Comparison of ENCODE assay signal across 23 cellular contexts in the genomic region with DNA sequence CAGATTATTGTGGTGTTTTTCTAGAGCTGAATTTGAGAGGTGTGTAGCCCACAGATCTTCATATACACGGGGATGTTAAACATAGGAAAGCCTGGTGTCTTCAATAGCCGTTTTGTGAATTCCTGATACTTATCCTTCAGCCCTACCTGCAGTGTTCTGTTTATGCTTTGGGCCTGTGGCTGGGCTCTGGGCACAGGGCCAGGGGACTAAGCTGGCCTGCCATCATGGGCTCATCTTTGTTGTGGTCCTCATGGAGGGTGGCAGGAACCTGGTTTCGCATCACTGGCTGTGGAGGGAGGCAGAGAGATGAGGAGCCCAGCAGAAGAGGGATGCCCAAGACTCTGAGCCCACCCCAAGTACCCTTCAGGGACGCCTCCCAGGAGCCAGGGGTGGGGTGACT.
A peak's percentile ranks its signal among the peaks of the same experiment; 100 is the strongest.
DNase-seq lines count a peak whose midpoint lies in the region; ATAC-seq and TF ChIP-seq lines count a peak whose summit lies in the region.
"Had no signal": no experiment of that assay in that cellular context is flagged by ENCODE, and none has a peak within 500 bp of the region (broad histone marks: within the 10 kb centered on the region; RNA-seq: fewer than 3 reads in every experiment).

No MANE protein-coding gene starts in this region.

- no peak overlapping the region for H3K4me3 Mint-ChIP-seq in T-helper 17 cell
- H3K4me3 Mint-ChIP-seq: CD14-positive monocyte; CD4-positive, CD25-positive, alpha-beta regulatory T cell; CD8-positive, alpha-beta memory T cell had no signal

- CTCF ChIA-PET in HEK293 (lab: Yijun Ruan, JAX): interaction anchor here (0.6 to 0.7 kb wide), 2 partner anchors 19 to 372 kb away, joined by 3 to 5 read pairs; no protein-coding TSS in a partner anchor

- H3K79me2 ChIP-seq in osteoblast (ENCODE audit: insufficient read depth, low read length) (no peaks in the 10 kb centered on the region), mesendoderm (ENCODE audit: control insufficient read depth, insufficient read depth, low read length) (no peaks in the 10 kb centered on the region)

- POLR2A ChIA-PET in HEK293 (lab: Yijun Ruan, JAX): no interaction called here

- no peak overlapping the region for H3K23ac ChIP-seq in mesendoderm (ENCODE audit: low read length)

- no peak for ATAC-seq in T-helper 17 cell
- ATAC-seq: GM12878 had no signal

- H3K9ac ChIP-seq in mesendoderm (ENCODE audit: low read length): no peak overlapping the region
- H3K9ac ChIP-seq: BLaER1 had no signal

- no peak overlapping the region for H3K4ac ChIP-seq in mesendoderm (ENCODE audit: low read depth, low read length)

- no peak overlapping the region for H3K18ac ChIP-seq in mesendoderm (ENCODE audit: low read length)

- no peaks in the 10 kb centered on the region for H4K20me1 ChIP-seq in osteoblast (ENCODE audit: insufficient read depth, low read length)
- H4K20me1 ChIP-seq: BLaER1 had no signal

- no peak overlapping the region for H2BK120ac ChIP-seq in mesendoderm (ENCODE audit: low read depth, low read length)

- no peak overlapping the region for H2BK5ac ChIP-seq in mesendoderm (ENCODE audit: low read length)

- peak overlapping the region; percentile 41 for H3K27ac Mint-ChIP-seq in T-helper 17 cell
- H3K27ac Mint-ChIP-seq: CD4-positive, CD25-positive, alpha-beta regulatory T cell; CD8-positive, alpha-beta memory T cell had no signal

- TF ChIP-seq CTCF in HEK293 (tag by site-specific recombination; IDR thresholded peaks at IDR 0.05): no peak
- no peak for TF ChIP-seq CTCF in osteoblast (IDR thresholded peaks at IDR 0.05; ENCODE audit: extremely low read depth, low read depth, low read length)

- no peak overlapping the region for H3K56ac ChIP-seq in mesendoderm (ENCODE audit: low read length)

- no peak overlapping the region for H3K4me2 ChIP-seq in osteoblast (ENCODE audit: insufficient read depth, low read length)
- no peak overlapping the region for H3K4me2 ChIP-seq in mesendoderm (ENCODE audit: low read length)
- H3K4me2 ChIP-seq: BLaER1 had no signal

- DNase-seq in T-helper 17 cell (no peak), osteoblast (ENCODE audit: insufficient read length, low spot score, missing footprints) (peak; percentile 69), foreskin melanocyte (no peak), mesendoderm (no peak)
- DNase-seq: 8988T; ACHN; BE2C; C1 segment of cervical spinal cord; CD4-positive, CD25-positive, alpha-beta regulatory T cell; CD8-positive, alpha-beta memory T cell; COR-L47; DMS 273 treated with DMSO at 0.1 percent for 48 hours; DMS153; DMS53; DMS79; DND-41; EL; GDM1 had no signal

- H2AK5ac ChIP-seq in mesendoderm (ENCODE audit: low read length): no peak overlapping the region

- no peak overlapping the region for H4K5ac ChIP-seq in mesendoderm (ENCODE audit: low read length)

- H3K27ac ChIP-seq in HEK293 (ENCODE audit: extremely low read depth, low read depth, low read length) (no peak overlapping the region), osteoblast (ENCODE audit: low read depth, low read length) (no peak overlapping the region), mesendoderm (ENCODE audit: low read depth, low read length) (no peak overlapping the region)
- H3K27ac ChIP-seq: BLaER1 had no signal

- peaks cover 6% of the 10 kb centered on the region for H3K27me3 ChIP-seq in osteoblast (ENCODE audit: insufficient read depth, low read length)
- no peaks in the 10 kb centered on the region for H3K27me3 ChIP-seq in mesendoderm (ENCODE audit: insufficient read depth, low read length, poor library complexity)
- H3K27me3 ChIP-seq: BE2C had no signal

- no peaks in the 10 kb centered on the region for H3K27me3 Mint-ChIP-seq in T-helper 17 cell
- H3K27me3 Mint-ChIP-seq: CD4-positive, alpha-beta memory T cell had no signal

- peaks cover 6% of the 10 kb centered on the region for H3K4me1 Mint-ChIP-seq in T-helper 17 cell
- H3K4me1 Mint-ChIP-seq: CD14-positive monocyte; CD4-positive, CD25-positive, alpha-beta regulatory T cell had no signal

- H3K36me3 Mint-ChIP-seq in T-helper 17 cell (ENCODE audit: low read depth): peaks cover 7% of the 10 kb centered on the region
- H3K36me3 Mint-ChIP-seq: CD14-positive monocyte had no signal

- H3K4me1 ChIP-seq in HEK293 (ENCODE audit: control insufficient read depth, insufficient read depth, low read length) (no peaks in the 10 kb centered on the region), osteoblast (ENCODE audit: insufficient read depth, low read length) (no peaks in the 10 kb centered on the region), mesendoderm (ENCODE audit: control insufficient read depth, low read depth, low read length) (no peaks in the 10 kb centered on the region)
- H3K4me1 ChIP-seq: BE2C had no signal

- H3K4me3 ChIP-seq in HEK293 (ENCODE audit: low read depth, low read length) (no peak overlapping the region), osteoblast (ENCODE audit: insufficient read depth, low read length) (no peak overlapping the region), mesendoderm (ENCODE audit: low read length) (no peak overlapping the region)
- H3K4me3 ChIP-seq: BLaER1, GM12878 had no signal

- H2AFZ ChIP-seq in osteoblast (ENCODE audit: low read length): no peak overlapping the region

- no peaks in the 10 kb centered on the region for H3K79me1 ChIP-seq in mesendoderm (ENCODE audit: low read length)

- no peak overlapping the region for H2BK15ac ChIP-seq in mesendoderm (replicated peaks; ENCODE audit: low read depth)

- H3K9me3 ChIP-seq in HEK293 (ENCODE audit: control insufficient read depth, insufficient read depth, low read depth, low read length) (no peaks in the 10 kb centered on the region), T-helper 17 cell (ENCODE audit: control insufficient read depth, low read length, poor library complexity, severe bottlenecking) (no peaks in the 10 kb centered on the region), osteoblast (ENCODE audit: low read depth, low read length) (no peaks in the 10 kb centered on the region)
- H3K9me3 ChIP-seq: BE2C, BLaER1 had no signal

- no peaks in the 10 kb centered on the region for H3K36me3 ChIP-seq in HEK293 (ENCODE audit: control insufficient read depth in 2 of 2, insufficient read depth in 1 of 2, low read length in 2 of 2)
- H3K36me3 ChIP-seq in osteoblast (ENCODE audit: insufficient read depth, low read length): no peaks in the 10 kb centered on the region
- no peaks in the 10 kb centered on the region for H3K36me3 ChIP-seq in mesendoderm (ENCODE audit: control insufficient read depth, insufficient read depth, low read length)
- H3K36me3 ChIP-seq: BE2C, BLaER1 had no signal

- no CpG with 5 or more reads among the region's 4 CpGs for whole genome bisulfite sequencing in mesendoderm (ENCODE audit: extremely low coverage, insufficient coverage, low lambda C conversion rate)

- no peak overlapping the region for H4K8ac ChIP-seq in mesendoderm (ENCODE audit: low read depth, low read length)

TF ChIP-seq in HEK293, 187 proteins besides CTCF, POLR2A, EP300 and RAD21:
- no peak for TF ChIP-seq ZNF133 (tag by site-specific recombination; IDR thresholded peaks at IDR 0.05)
- TF ChIP-seq, protein P1, sequence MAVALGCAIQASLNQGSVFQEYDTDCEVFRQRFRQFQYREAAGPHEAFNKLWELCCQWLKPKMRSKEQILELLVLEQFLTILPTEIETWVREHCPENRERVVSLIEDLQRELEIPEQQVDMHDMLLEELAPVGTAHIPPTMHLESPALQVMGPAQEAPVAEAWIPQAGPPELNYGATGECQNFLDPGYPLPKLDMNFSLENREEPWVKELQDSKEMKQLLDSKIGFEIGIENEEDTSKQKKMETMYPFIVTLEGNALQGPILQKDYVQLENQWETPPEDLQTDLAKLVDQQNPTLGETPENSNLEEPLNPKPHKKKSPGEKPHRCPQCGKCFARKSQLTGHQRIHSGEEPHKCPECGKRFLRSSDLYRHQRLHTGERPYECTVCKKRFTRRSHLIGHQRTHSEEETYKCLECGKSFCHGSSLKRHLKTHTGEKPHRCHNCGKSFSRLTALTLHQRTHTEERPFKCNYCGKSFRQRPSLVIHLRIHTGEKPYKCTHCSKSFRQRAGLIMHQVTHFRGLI (tag by site-specific recombination; IDR thresholded peaks at IDR 0.05): peak; percentile 80
- no peak for TF ChIP-seq ZNF521 (tag by site-specific recombination; IDR thresholded peaks at IDR 0.05)
- no peak for TF ChIP-seq SP2 (tag by site-specific recombination; IDR thresholded peaks at IDR 0.05)
- TF ChIP-seq, protein P2, sequence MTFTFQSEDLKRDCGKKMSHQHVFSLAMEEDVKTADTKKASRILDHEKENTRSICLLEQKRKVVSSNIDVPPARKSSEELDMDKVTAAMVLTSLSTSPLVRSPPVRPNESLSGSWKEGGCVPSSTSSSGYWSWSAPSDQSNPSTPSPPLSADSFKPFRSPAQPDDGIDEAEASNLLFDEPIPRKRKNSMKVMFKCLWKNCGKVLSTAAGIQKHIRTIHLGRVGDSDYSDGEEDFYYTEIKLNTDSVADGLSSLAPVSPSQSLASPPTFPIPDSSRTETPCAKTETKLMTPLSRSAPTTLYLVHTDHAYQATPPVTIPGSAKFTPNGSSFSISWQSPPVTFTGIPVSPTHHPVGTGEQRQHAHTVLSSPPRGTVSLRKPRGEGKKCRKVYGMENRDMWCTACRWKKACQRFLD (tag by site-specific recombination; IDR thresholded peaks at IDR 0.05): no peak
